Comparison of ENCODE assay signal across 24 cellular contexts in genomic region chr20:55586626-55587025, GRCh38.
"Had no signal": no experiment of that assay in that cellular context is flagged by ENCODE, and none has a peak within 500 bp of the region (broad histone marks: within the 10 kb centered on the region; RNA-seq: fewer than 3 reads in every experiment).

No MANE protein-coding gene starts in this region.

- H3K4me1 Mint-ChIP-seq: activated CD4-positive, alpha-beta T cell treated with anti-CD3 and anti-CD28 coated beads for 36 hours; activated CD8-positive, alpha-beta memory T cell treated with anti-CD3 and anti-CD28 coated beads, Interleukin-2, amount 10 ng/mL, durations not matched to agents 7 days and 5 days; naive thymus-derived CD8-positive, alpha-beta T cell had no signal

- H3K27ac Mint-ChIP-seq: activated CD4-positive, alpha-beta T cell treated with anti-CD3 and anti-CD28 coated beads for 36 hours; activated CD8-positive, alpha-beta memory T cell treated with anti-CD3 and anti-CD28 coated beads, Interleukin-2, amount 10 ng/mL, durations not matched to agents 7 days and 5 days; activated CD8-positive, alpha-beta T cell treated with anti-CD3 and anti-CD28 coated beads, Interleukin-2, amount 10 ng/mL, durations not matched to agents 7 days and 5 days; activated naive CD4-positive, alpha-beta T cell treated with anti-CD3 and anti-CD28 coated beads, Interleukin-2, amount 50 U/mL, for 72 hours; naive thymus-derived CD8-positive, alpha-beta T cell; progenitor cell of endocrine pancreas; T-helper 2 cell treated with Interferon-gamma antibody and Interleukin-4, amounts not matched to agents 5 μg/mL and 100 μg/mL, for 36 hours had no signal

- H3K9me3 ChIP-seq: breast epithelium, lower lobe of right lung, neutrophil, sigmoid colon, suprapubic skin, tibial artery had no signal

- H3K27me3 Mint-ChIP-seq: activated CD4-positive, alpha-beta T cell treated with anti-CD3 and anti-CD28 coated beads for 36 hours; activated CD8-positive, alpha-beta memory T cell treated with anti-CD3 and anti-CD28 coated beads, Interleukin-2, amount 10 ng/mL, durations not matched to agents 7 days and 5 days; progenitor cell of endocrine pancreas had no signal

- H3K27me3 ChIP-seq: breast epithelium, neutrophil, sigmoid colon, suprapubic skin, tibial artery had no signal

- H3K36me3 ChIP-seq: breast epithelium, lower lobe of right lung, neutrophil, sigmoid colon, suprapubic skin, tibial artery had no signal

- H3K4me3 ChIP-seq: breast epithelium, lower lobe of right lung, sigmoid colon, suprapubic skin, tibial artery had no signal

- H3K27ac ChIP-seq: breast epithelium, lower lobe of right lung, neutrophil, sigmoid colon, suprapubic skin, tibial artery had no signal

- H3K36me3 Mint-ChIP-seq: activated CD8-positive, alpha-beta memory T cell treated with anti-CD3 and anti-CD28 coated beads, Interleukin-2, amount 10 ng/mL, durations not matched to agents 7 days and 5 days; activated naive CD4-positive, alpha-beta T cell treated with anti-CD3 and anti-CD28 coated beads, Interleukin-2, amount 50 U/mL, for 72 hours; naive thymus-derived CD8-positive, alpha-beta T cell had no signal

- DNase-seq: activated CD4-positive, alpha-beta T cell treated with anti-CD3 and anti-CD28 coated beads for 36 hours; activated CD4-positive, CD25-positive, alpha-beta regulatory T cell; activated CD8-positive, alpha-beta memory T cell treated with anti-CD3 and anti-CD28 coated beads, Interleukin-2, amount 10 ng/mL, durations not matched to agents 7 days and 5 days; activated CD8-positive, alpha-beta T cell treated with anti-CD3 and anti-CD28 coated beads, Interleukin-2, amount 10 ng/mL, durations not matched to agents 7 days and 5 days; activated naive CD4-positive, alpha-beta T cell; activated T-cell treated with anti-CD3 and anti-CD28 coated beads, Interleukin-2, amount 50 U/mL, for 48 hours; central memory CD4-positive, alpha-beta T cell; foreskin fibroblast; head of caudate nucleus; hippocampal formation; lower lobe of right lung; mesenchymal stem cell; naive thymus-derived CD8-positive, alpha-beta T cell; sigmoid colon; small intestine; stimulated activated CD4-positive, alpha-beta T cell treated with anti-CD3 and anti-CD28 coated beads, Interleukin-2, amount 100 ng/mL, for 24 hours; stimulated activated naive CD4-positive, alpha-beta T cell; tibial artery had no signal

- H3K4me3 Mint-ChIP-seq: activated CD4-positive, alpha-beta T cell treated with anti-CD3 and anti-CD28 coated beads for 36 hours; activated CD8-positive, alpha-beta memory T cell treated with anti-CD3 and anti-CD28 coated beads, Interleukin-2, amount 10 ng/mL, durations not matched to agents 7 days and 5 days; activated CD8-positive, alpha-beta T cell treated with anti-CD3 and anti-CD28 coated beads, Interleukin-2, amount 10 ng/mL, durations not matched to agents 7 days and 5 days; naive thymus-derived CD8-positive, alpha-beta T cell; T-helper 2 cell treated with Interferon-gamma antibody and Interleukin-4, amounts not matched to agents 5 μg/mL and 100 μg/mL, for 36 hours had no signal

- H3K4me1 ChIP-seq: breast epithelium, lower lobe of right lung, sigmoid colon, suprapubic skin, tibial artery had no signal
